ENCODE assay signal across 11 cellular contexts in the genomic region with DNA sequence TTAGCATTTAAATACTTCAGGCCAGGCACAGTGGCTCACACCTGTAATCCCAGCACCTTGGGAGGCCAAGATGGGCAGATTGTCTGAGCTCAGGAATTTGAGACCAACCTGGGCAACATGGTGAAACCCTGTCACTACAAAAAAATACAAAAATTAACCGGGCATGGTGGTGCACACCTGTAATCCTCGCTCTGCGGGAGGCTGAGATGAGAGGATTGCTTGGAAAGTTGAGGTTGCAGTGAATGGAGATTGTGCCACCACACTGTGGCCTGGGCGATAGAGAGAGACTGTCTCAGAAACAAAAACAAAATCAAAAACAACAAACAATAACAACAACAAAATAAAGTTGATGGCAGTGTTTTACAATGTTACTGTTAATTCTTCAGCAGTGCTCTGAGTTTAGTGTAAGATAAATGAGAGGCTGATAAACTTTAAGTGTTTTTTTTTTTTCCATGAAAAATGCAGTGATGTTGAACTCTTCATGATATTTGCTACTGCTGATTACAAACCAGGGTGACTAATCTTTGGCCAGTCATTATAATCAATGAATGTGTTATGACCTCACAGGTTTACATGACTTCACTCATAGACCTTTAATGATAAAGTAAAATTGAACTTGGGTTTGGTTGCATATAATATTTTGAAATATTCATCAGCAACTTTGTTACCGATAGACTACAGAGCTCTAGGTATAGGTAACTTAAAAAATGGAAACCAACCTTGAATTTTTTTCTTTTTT. TPM values are rescaled to one million over a fixed set of nuclear protein-coding genes. Genes with fewer than 3 reads are reported as not detected.
DNase-seq lines count a peak whose midpoint lies in the region; TF ChIP-seq lines count a peak whose summit lies in the region.
"Had no signal": no experiment of that assay in that cellular context is flagged by ENCODE, and none has a peak within 500 bp of the region (broad histone marks: within the 10 kb centered on the region; RNA-seq: fewer than 3 reads in every experiment).

No MANE protein-coding gene starts in this region.

- POLR2A ChIA-PET in Caco-2 (lab: Charles Lee), result no interaction called here

- no peak for TF ChIP-seq POLR2A in NB4 (IDR thresholded peaks at IDR 0.05; ENCODE audit: extremely low read depth, insufficient read length)

- H3K36me3 ChIP-seq in Caco-2 (ENCODE audit: control insufficient read depth, insufficient read depth, low read length) (no peaks in the 10 kb centered on the region), neuron (ENCODE audit: insufficient read depth, low read length) (no peaks in the 10 kb centered on the region)

- peak overlapping the region; percentile 86 for H3K4me3 Mint-ChIP-seq in Caco-2 (ENCODE audit: unreplicated experiment)
- H3K4me3 Mint-ChIP-seq in endothelial cell (ENCODE audit: unreplicated experiment), result peak overlapping the region; percentile 98

- DNase-seq in Caco-2, result no peak
- DNase-seq in NB4 (ENCODE audit: low read depth), result no peak
- DNase-seq in endothelial cell (ENCODE audit: low spot score), result no peak
- no peak for DNase-seq in NCI-H82 treated with DMSO at 0.1 percent for 48 hours (lab: John Stamatoyannopoulos, UW; ENCODE audit: unreplicated experiment)
- DNase-seq in NCI-H2196 (lab: John Stamatoyannopoulos, UW; ENCODE audit: unreplicated experiment), result no peak
- DNase-seq in HCEC 1CT, result no peak
- DNase-seq in GF-D8 (lab: John Stamatoyannopoulos, UW), result no peak
- DNase-seq: activated naive CD8-positive, alpha-beta T cell treated with anti-CD3 and anti-CD28 coated beads, Interleukin-2, amount 10 ng/mL, durations not matched to agents 7 days and 5 days; DMS153; Karpas-422 had no signal

- no peak overlapping the region for H3K27ac Mint-ChIP-seq in Caco-2 (ENCODE audit: unreplicated experiment)
- H3K27ac Mint-ChIP-seq in endothelial cell (ENCODE audit: unreplicated experiment), result peak overlapping the region; percentile 72
- H3K27ac Mint-ChIP-seq: activated naive CD8-positive, alpha-beta T cell treated with anti-CD3 and anti-CD28 coated beads, Interleukin-2, amount 10 ng/mL, durations not matched to agents 7 days and 5 days had no signal

- H3K4me3 ChIP-seq in Caco-2 (ENCODE audit: low read depth, low read length) (no peak overlapping the region), NB4 (ENCODE audit: low read depth, low read length) (peak overlapping the region; percentile 84), neuron (ENCODE audit: low read length) (peak overlapping the region; percentile 84)

- intact Hi-C loops in Caco-2 (cut with micrococcal nuclease; ENCODE audit: unreplicated experiment), result no loop called here

- no TSS peak for BruUV-seq in Caco-2 (replicated peaks; lab: Mats Ljungman, UMichigan)

- peaks cover 16% of the 10 kb centered on the region for H3K4me1 Mint-ChIP-seq in Caco-2 (ENCODE audit: low read depth, unreplicated experiment)
- peaks cover 46% of the 10 kb centered on the region for H3K4me1 Mint-ChIP-seq in endothelial cell (ENCODE audit: unreplicated experiment)

- H2AFZ ChIP-seq in neuron (ENCODE audit: low read depth, low read length), result no peak overlapping the region

- H3K27me3 ChIP-seq in Caco-2 (replicated peaks; ENCODE audit: control insufficient read depth, insufficient read depth, low read length) (no peaks in the 10 kb centered on the region), neuron (ENCODE audit: insufficient read depth, low read length) (no peaks in the 10 kb centered on the region)

- H3K36me3 Mint-ChIP-seq in Caco-2 (ENCODE audit: insufficient read depth, unreplicated experiment), result peaks cover 14% of the 10 kb centered on the region
- peaks cover 6% of the 10 kb centered on the region for H3K36me3 Mint-ChIP-seq in endothelial cell (ENCODE audit: low read depth, unreplicated experiment)
- H3K36me3 Mint-ChIP-seq: activated naive CD8-positive, alpha-beta T cell treated with anti-CD3 and anti-CD28 coated beads, Interleukin-2, amount 10 ng/mL, durations not matched to agents 7 days and 5 days had no signal

- H3K27me3 Mint-ChIP-seq in Caco-2 (ENCODE audit: insufficient read depth, unreplicated experiment), result no peaks in the 10 kb centered on the region
- peaks cover 9% of the 10 kb centered on the region for H3K27me3 Mint-ChIP-seq in endothelial cell (ENCODE audit: unreplicated experiment)
- H3K27me3 Mint-ChIP-seq: activated naive CD8-positive, alpha-beta T cell treated with anti-CD3 and anti-CD28 coated beads, Interleukin-2, amount 10 ng/mL, durations not matched to agents 7 days and 5 days had no signal

- no peaks in the 10 kb centered on the region for H3K9me3 Mint-ChIP-seq in Caco-2 (ENCODE audit: unreplicated experiment)
- H3K9me3 Mint-ChIP-seq in endothelial cell (ENCODE audit: unreplicated experiment), result no peaks in the 10 kb centered on the region
- H3K9me3 Mint-ChIP-seq: activated naive CD8-positive, alpha-beta T cell treated with anti-CD3 and anti-CD28 coated beads, Interleukin-2, amount 10 ng/mL, durations not matched to agents 7 days and 5 days had no signal

- CTCF ChIA-PET in Caco-2 (lab: Charles Lee), result interaction anchor here (0.6 kb wide), 1 partner anchor 11 kb away, joined by 5 read pairs; no protein-coding TSS in a partner anchor

- H3K9me3 ChIP-seq in Caco-2 (no peaks in the 10 kb centered on the region), neuron (ENCODE audit: low read length) (no peaks in the 10 kb centered on the region)

- TF ChIP-seq CTCF in Caco-2 (IDR thresholded peaks at IDR 0.05; ENCODE audit: insufficient read depth in 1 of 2, low read depth in 1 of 2, low read length in 1 of 2, severe bottlenecking in 1 of 2, unreplicated experiment in 1 of 2) (no peak), NB4 (IDR thresholded peaks at IDR 0.05; ENCODE audit: low read depth, low read length) (no peak), endothelial cell (IDR thresholded peaks at IDR 0.05; ENCODE audit: unreplicated experiment) (no peak)

- H3K4me1 ChIP-seq in Caco-2, result peaks cover 22% of the 10 kb centered on the region
- peaks cover 6% of the 10 kb centered on the region for H3K4me1 ChIP-seq in neuron (ENCODE audit: insufficient read depth, low read length)

RNA-seq across cellular contexts. Expression of a gene that starts 2.5 kb away (rescaled TPM):
- 42.6 and 49.5 TPM in 2 replicates for total RNA-seq in Caco-2 (2022)
- total RNA-seq in endothelial cell (ENCODE audit: unreplicated experiment), result 154 TPM
